Comparison of ENCODE assay signal across 8 cellular contexts in the genomic region with DNA sequence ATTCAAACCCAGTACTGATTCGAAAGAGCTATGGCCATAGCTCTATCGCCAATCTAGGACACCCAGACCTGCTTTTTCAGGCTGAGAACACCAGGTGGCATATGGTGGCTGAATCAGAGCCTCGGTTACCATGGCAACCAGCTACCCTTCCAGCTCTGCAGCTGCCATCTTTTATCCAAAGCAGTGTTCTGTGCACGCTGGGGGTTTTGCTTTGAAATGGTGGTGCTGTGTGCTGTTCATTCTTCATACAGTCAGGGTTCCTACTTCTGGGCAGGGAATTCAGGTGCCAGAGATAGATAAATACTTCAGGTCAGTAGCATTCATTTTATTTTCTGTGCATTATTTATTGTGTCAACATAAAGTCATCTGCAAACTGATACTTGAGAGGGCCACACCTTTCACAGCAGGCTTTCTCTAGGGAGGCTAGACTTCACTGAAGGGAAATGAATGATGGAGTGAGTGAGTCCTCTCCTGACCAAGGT.
DNase-seq lines count a peak whose midpoint lies in the region; ATAC-seq and TF ChIP-seq lines count a peak whose summit lies in the region.

No MANE protein-coding gene starts in this region.

- no peak overlapping the region for H3K9ac ChIP-seq in SK-N-SH

- DNase-seq in NCI-H1105 (lab: John Stamatoyannopoulos, UW) (peak; percentile 98), SK-N-SH (peak; percentile 91), glutamatergic neuron (peak; percentile 78), putamen (ENCODE audit: low spot score) (peak; percentile 85), mesenteric fat pad (ENCODE audit: low spot score) (no peak)
- DNase-seq in activated naive CD4-positive, alpha-beta T cell treated with anti-CD3 and anti-CD28 coated beads, Interleukin-2, amount 10 ng/mL, durations not matched to agents 7 days and 5 days: peak; percentile 83

- no peak overlapping the region for H2AFZ ChIP-seq in SK-N-SH (ENCODE audit: low read depth)

- H3K4me1 Mint-ChIP-seq in activated naive CD4-positive, alpha-beta T cell treated with anti-CD3 and anti-CD28 coated beads, Interleukin-2, amount 10 ng/mL, durations not matched to agents 7 days and 5 days: no peaks in the 10 kb centered on the region
- H3K4me1 Mint-ChIP-seq in glutamatergic neuron (ENCODE audit: low read depth, unreplicated experiment): peaks cover 1% of the 10 kb centered on the region

- peak; percentile 96 for TF ChIP-seq RAD21 in SK-N-SH (IDR thresholded peaks at IDR 0.05; ENCODE audit: low read length)

- peaks cover 15% of the 10 kb centered on the region for H3K9me3 Mint-ChIP-seq in activated naive CD4-positive, alpha-beta T cell treated with anti-CD3 and anti-CD28 coated beads, Interleukin-2, amount 10 ng/mL, durations not matched to agents 7 days and 5 days
- H3K9me3 Mint-ChIP-seq in glutamatergic neuron (ENCODE audit: unreplicated experiment): peaks cover 4% of the 10 kb centered on the region

- H3K4me2 ChIP-seq in SK-N-SH: 0 out of 2 replicates have a peak overlapping the region, but pooled peaks have one; percentile 14

- TF ChIP-seq EP300 in SK-N-SH (IDR thresholded peaks at IDR 0.05; ENCODE audit: borderline replicate concordance in 1 of 2, low read depth in 1 of 2, low read length in 1 of 2): 0 out of 4 replicates have a peak, but pooled peaks of 1 of the 2 experiments have one; percentile 31

- H3K27me3 Mint-ChIP-seq in activated naive CD4-positive, alpha-beta T cell treated with anti-CD3 and anti-CD28 coated beads, Interleukin-2, amount 10 ng/mL, durations not matched to agents 7 days and 5 days: no peaks in the 10 kb centered on the region
- no peaks in the 10 kb centered on the region for H3K27me3 Mint-ChIP-seq in glutamatergic neuron (ENCODE audit: unreplicated experiment)

- CTCF ChIA-PET in SK-N-SH (lab: Yijun Ruan, JAX): interaction anchor here (0.5 to 5.2 kb wide), 36 partner anchors 8 to 692 kb away, joined by 3 to 80 read pairs (median 4); no protein-coding TSS in a partner anchor
- CTCF ChIA-PET in activated naive CD4-positive, alpha-beta T cell treated with anti-CD3 and anti-CD28 coated beads, Interleukin-2, amount 10 ng/mL, durations not matched to agents 7 days and 5 days (lab: Charles Lee): interaction anchor here (0.7 to 3.3 kb wide), 7 partner anchors 9 to 704 kb away, joined by 3 to 33 read pairs (median 6); no protein-coding TSS in a partner anchor

- H3K4me1 ChIP-seq in SK-N-SH (ENCODE audit: control insufficient read depth in 1 of 2, insufficient read depth in 2 of 2, low read depth in 1 of 2, low read length in 1 of 2): peaks cover 0 to 9% of the 10 kb centered on the region in 2 experiments; a peak in 2 of 4 replicates

- no peaks in the 10 kb centered on the region for H3K27me3 ChIP-seq in SK-N-SH (ENCODE audit: insufficient read depth)

- 5% methylated on average over 4 of the region's 4 CpGs for WGBS in SK-N-SH (ENCODE audit: low lambda C conversion rate)

- H3K9me3 ChIP-seq in SK-N-SH: no peaks in the 10 kb centered on the region

- TF ChIP-seq CTCF in SK-N-SH (IDR thresholded peaks at IDR 0.05): peak; percentile 59
- TF ChIP-seq CTCF in glutamatergic neuron (IDR thresholded peaks at IDR 0.05; ENCODE audit: partially characterized antibody, unreplicated experiment): no peak

- no peak overlapping the region for H3K27ac Mint-ChIP-seq in activated naive CD4-positive, alpha-beta T cell treated with anti-CD3 and anti-CD28 coated beads, Interleukin-2, amount 10 ng/mL, durations not matched to agents 7 days and 5 days
- H3K27ac Mint-ChIP-seq in glutamatergic neuron (ENCODE audit: unreplicated experiment): no peak overlapping the region

- peak overlapping the region in 1 of 2 experiments; percentile 86; a peak in 2 of 4 replicates for H3K27ac ChIP-seq in SK-N-SH (ENCODE audit: low read depth in 2 of 2, low read length in 1 of 2)

- no peaks in the 10 kb centered on the region for H3K36me3 ChIP-seq in SK-N-SH (replicated peaks in 1 of 2; ENCODE audit: control insufficient read depth in 1 of 2, insufficient read depth in 2 of 2, low read length in 1 of 2)

- no peaks in the 10 kb centered on the region for H3K9me2 ChIP-seq in SK-N-SH

- no peaks in the 10 kb centered on the region for H3K79me2 ChIP-seq in SK-N-SH (ENCODE audit: insufficient read depth)

- H3F3A ChIP-seq in SK-N-SH (replicated peaks; ENCODE audit: insufficient read depth): no peaks in the 10 kb centered on the region

- H3K36me3 Mint-ChIP-seq in activated naive CD4-positive, alpha-beta T cell treated with anti-CD3 and anti-CD28 coated beads, Interleukin-2, amount 10 ng/mL, durations not matched to agents 7 days and 5 days: peaks cover 8% of the 10 kb centered on the region
- peaks cover 16% of the 10 kb centered on the region for H3K36me3 Mint-ChIP-seq in glutamatergic neuron (ENCODE audit: unreplicated experiment)

- POLR2A ChIA-PET in SK-N-SH (lab: Yijun Ruan, JAX): interaction anchor here (1.1 kb wide), 2 partner anchors 298 to 577 kb away, joined by 5 to 10 read pairs; partner anchors contain the start of gene TRIM24

- ATAC-seq in GM18499 (IDR thresholded peaks at IDR 0.05; ENCODE audit: insufficient read depth, unreplicated experiment) (peak; percentile 99), HG02840 (IDR thresholded peaks at IDR 0.05; ENCODE audit: low FRiP score, unreplicated experiment) (peak; percentile 99)

- H4K20me1 ChIP-seq in SK-N-SH (ENCODE audit: insufficient read depth): no peaks in the 10 kb centered on the region

- H3K4me3 ChIP-seq in SK-N-SH (ENCODE audit: low read depth in 2 of 2, low read length in 1 of 2): peak overlapping the region in 1 of 2 experiments; percentile 7; a peak in 1 of 4 replicates

- no peak overlapping the region for H3K4me3 Mint-ChIP-seq in activated naive CD4-positive, alpha-beta T cell treated with anti-CD3 and anti-CD28 coated beads, Interleukin-2, amount 10 ng/mL, durations not matched to agents 7 days and 5 days
- no peak overlapping the region for H3K4me3 Mint-ChIP-seq in glutamatergic neuron (ENCODE audit: unreplicated experiment)

TF ChIP-seq in SK-N-SH, 30 proteins besides CTCF, POLR2A, EP300 and RAD21 (continues in another document):
- TF ChIP-seq RFX5 (IDR thresholded peaks at IDR 0.05; ENCODE audit: low read length) (peak; percentile 94), NFIC (IDR thresholded peaks at IDR 0.05; ENCODE audit: borderline replicate concordance) (no peak), NRF1 (IDR thresholded peaks at IDR 0.05; ENCODE audit: low read depth, low read length) (no peak), SMC3 (IDR thresholded peaks at IDR 0.05; ENCODE audit: low read depth, low read length) (peak; percentile 95), FOXJ3 (CRISPR knock-in tag; IDR thresholded peaks at IDR 0.05) (no peak), MXI1 (IDR thresholded peaks at IDR 0.05; ENCODE audit: low read depth, low read length) (peak; percentile 74), TCF12 (IDR thresholded peaks at IDR 0.05) (no peak), RCOR1 (IDR thresholded peaks at IDR 0.05; ENCODE audit: low read length) (no peak), GABPA (IDR thresholded peaks at IDR 0.05; ENCODE audit: low read depth) (no peak), USF2 (IDR thresholded peaks at IDR 0.05; ENCODE audit: borderline replicate concordance, low read depth, low read length) (no peak), TEAD4 (IDR thresholded peaks at IDR 0.05; ENCODE audit: borderline replicate concordance, insufficient read depth) (no peak), POLR2AphosphoS5 (IDR thresholded peaks at IDR 0.05; ENCODE audit: low read depth, low read length) (no peak), CHD2 (IDR thresholded peaks at IDR 0.05; ENCODE audit: low read length, partially characterized antibody) (peak; percentile 52), USF1 (IDR thresholded peaks at IDR 0.05; ENCODE audit: borderline replicate concordance, low read depth) (no peak), TAF1 (IDR thresholded peaks at IDR 0.05; ENCODE audit: borderline replicate concordance, low read depth, low read length) (no peak), ELF1 (IDR thresholded peaks at IDR 0.05) (no peak), EZH2phosphoT487 (IDR thresholded peaks at IDR 0.05; ENCODE audit: borderline replicate concordance, low read depth) (no peak), FOSL2 (IDR thresholded peaks at IDR 0.05; ENCODE audit: borderline replicate concordance, low read depth) (no peak), MEF2A (IDR thresholded peaks at IDR 0.05; ENCODE audit: borderline replicate concordance, low read depth) (no peak), YY1 (IDR thresholded peaks at IDR 0.05; ENCODE audit: low read depth) (peak; percentile 62; the same call in 1 of the 2 replicates), JUND (IDR thresholded peaks at IDR 0.05) (no peak), SIN3A (IDR thresholded peaks at IDR 0.05; ENCODE audit: borderline replicate concordance, low read depth, low read length) (no peak), FOXM1 (IDR thresholded peaks at IDR 0.05; ENCODE audit: low read depth) (no peak)
- TF ChIP-seq, protein P1, sequence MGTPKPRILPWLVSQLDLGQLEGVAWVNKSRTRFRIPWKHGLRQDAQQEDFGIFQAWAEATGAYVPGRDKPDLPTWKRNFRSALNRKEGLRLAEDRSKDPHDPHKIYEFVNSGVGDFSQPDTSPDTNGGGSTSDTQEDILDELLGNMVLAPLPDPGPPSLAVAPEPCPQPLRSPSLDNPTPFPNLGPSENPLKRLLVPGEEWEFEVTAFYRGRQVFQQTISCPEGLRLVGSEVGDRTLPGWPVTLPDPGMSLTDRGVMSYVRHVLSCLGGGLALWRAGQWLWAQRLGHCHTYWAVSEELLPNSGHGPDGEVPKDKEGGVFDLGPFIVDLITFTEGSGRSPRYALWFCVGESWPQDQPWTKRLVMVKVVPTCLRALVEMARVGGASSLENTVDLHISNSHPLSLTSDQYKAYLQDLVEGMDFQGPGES (IDR thresholded peaks at IDR 0.05; ENCODE audit: low read depth, low read length): no peak
